ENCODE assay signal across 8 cellular contexts in the genomic region with DNA sequence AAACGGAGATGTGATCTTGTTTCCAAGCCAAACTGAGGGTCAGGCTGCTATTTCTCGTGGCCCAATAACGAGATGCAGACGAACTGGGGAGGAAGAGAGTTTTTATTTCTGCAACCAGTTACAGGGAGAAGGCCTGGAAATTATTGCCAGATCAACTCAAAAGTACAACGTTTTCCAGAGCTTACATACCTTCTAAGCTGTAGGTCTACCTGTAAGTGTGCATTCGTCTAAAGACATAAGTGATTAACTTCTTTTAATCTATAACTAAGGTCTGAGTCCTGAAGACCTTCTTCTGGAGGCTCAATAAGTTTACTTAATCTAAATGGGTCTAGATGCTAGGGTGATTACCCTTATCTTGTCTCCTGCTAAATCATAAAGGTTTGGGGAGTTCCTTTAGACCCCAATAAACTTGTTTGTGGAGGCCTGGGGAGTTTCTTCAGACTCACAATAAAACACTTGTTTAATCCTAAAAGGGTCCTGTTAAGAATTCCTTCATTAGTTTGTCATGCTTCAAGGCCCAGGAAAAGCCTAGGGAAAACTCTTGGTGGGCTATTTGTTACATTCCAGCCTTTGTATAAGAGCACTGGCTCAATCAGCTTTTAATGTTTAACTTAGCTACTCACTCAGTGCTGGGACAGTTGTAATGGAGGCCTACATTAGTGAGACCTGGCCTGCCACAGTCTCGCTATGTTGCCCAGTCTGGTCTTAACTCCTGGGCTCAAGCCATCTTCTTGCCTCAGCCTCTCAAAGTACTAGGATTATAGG. TPM values are rescaled to one million over a fixed set of nuclear protein-coding genes. Genes with fewer than 3 reads are reported as not detected.
"Had no signal": no experiment of that assay in that cellular context is flagged by ENCODE, and none has a peak within 500 bp of the region (broad histone marks: within the 10 kb centered on the region; RNA-seq: fewer than 3 reads in every experiment).

No MANE protein-coding gene starts in this region.

RNA-seq across cellular contexts. Expression of gene BMP15, which starts 58.5 kb away (rescaled TPM):
- total RNA-seq: HT-29, LHCN-M2, MCF 10A, OCI-LY7, PC-3, Right ventricle myocardium inferior, RPMI7951, SJCRH30 had no signal
